Comparison of ENCODE assay signal across 1 cellular context in genomic region chr12:131841547-131841946, GRCh38.
TF ChIP-seq lines count a peak whose summit lies in the region.

No MANE protein-coding gene starts in this region.

TF ChIP-seq in HepG2, 621 proteins besides CTCF, POLR2A, EP300 and RAD21:
- no peak for TF ChIP-seq EED (CRISPR knock-in tag; IDR thresholded peaks at IDR 0.05)
- 0 out of 2 replicates have a peak, but pooled peaks have one; percentile 3 for TF ChIP-seq SNAPC5 (CRISPR knock-in tag; IDR thresholded peaks at IDR 0.05; ENCODE audit: borderline replicate concordance)
- TF ChIP-seq CSRNP1 (CRISPR knock-in tag; IDR thresholded peaks at IDR 0.05), result 0 out of 2 replicates have a peak, but pooled peaks have one; percentile 3
- 0 out of 2 replicates have a peak, but pooled peaks have one; percentile 6 for TF ChIP-seq MTA1 (CRISPR knock-in tag; IDR thresholded peaks at IDR 0.05; ENCODE audit: borderline replicate concordance)
